Comparison of ENCODE assay signal across 8 cellular contexts in the genomic region with DNA sequence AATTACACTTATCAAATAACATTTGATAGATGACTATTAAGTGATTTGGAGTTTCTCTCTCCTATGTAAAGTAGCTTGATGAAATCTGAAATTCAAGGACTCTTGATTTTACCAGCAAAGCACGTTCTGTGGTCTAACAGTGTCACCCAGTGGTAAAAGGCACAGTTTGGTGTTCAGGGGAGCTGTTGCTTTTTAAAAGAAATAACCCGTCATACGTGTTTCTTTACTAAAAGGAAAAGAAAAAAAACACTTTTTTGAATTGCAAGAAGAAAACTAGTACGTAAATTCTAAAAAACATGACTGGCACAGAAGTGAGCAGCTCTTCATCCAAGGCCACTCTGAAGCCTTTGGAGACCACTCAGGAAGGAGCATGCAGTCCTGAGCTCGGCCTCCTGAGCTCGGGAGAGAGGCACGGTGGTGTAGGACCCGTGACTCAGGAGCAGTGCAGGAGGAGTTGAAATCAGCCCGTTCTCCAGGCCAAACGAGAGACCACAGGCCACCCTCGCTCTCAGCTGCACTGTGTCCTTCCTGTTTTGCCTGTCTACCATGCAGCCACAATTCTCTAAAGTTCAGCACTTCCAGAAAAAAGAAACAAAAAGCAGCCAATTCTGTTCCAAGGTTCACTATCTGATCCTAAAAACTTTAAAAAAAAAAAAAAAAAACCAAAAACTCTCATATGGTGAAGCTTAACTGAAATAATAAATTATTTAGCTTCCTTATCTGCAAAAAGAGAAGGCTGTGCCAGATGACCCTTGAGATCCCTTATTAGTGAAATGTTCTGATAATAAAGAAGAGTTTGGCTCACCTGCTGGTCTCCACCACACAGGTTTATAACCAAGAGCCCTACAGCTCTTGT.
A peak's percentile ranks its signal among the peaks of the same experiment; 100 is the strongest.
DNase-seq lines count a peak whose midpoint lies in the region; ATAC-seq, FAIRE-seq and TF ChIP-seq lines count a peak whose summit lies in the region.

No MANE protein-coding gene starts in this region.

- DNase-seq in GF-D8 (lab: John Stamatoyannopoulos, UW) (peak; percentile 72), KBM-7 (peak; percentile 73), K562 (ENCODE audit: extremely low read depth in 1 of 4, low spot score in 3 of 4) (no peak), mesendoderm (peak; percentile 21), frontal cortex (ENCODE audit: low spot score in 2 of 2) (no peak)

- CTCF ChIA-PET in K562 (lab: Yijun Ruan, JAX; ENCODE audit: low intra/inter-chr PET ratio): interaction anchor here (0.6 kb wide), 2 partner anchors 652 to 756 kb away, joined by 3 read pairs; no protein-coding TSS in a partner anchor

- H4K8ac ChIP-seq in mesendoderm (ENCODE audit: low read depth, low read length): no peak overlapping the region

- no peaks in the 10 kb centered on the region for H3K9me3 ChIP-seq in K562 (replicated peaks; ENCODE audit: control insufficient read depth, insufficient read depth, low read depth, low read length)

- WGBS in K562 (ENCODE audit: insufficient coverage, low coverage, missing lambda C conversion rate): 2% methylated on average over 11 of the region's 11 CpGs
- WGBS in mesendoderm (ENCODE audit: extremely low coverage, insufficient coverage, low lambda C conversion rate): no CpG with 5 or more reads among the region's 11 CpGs

- no peak overlapping the region for H2BK5ac ChIP-seq in mesendoderm (ENCODE audit: low read length)

- FAIRE-seq in K562 (lab: Jason Lieb, UNC) (no peak), frontal cortex (lab: Jason Lieb, UNC) (no peak)

- no TSS peak for BruUV-seq in K562 (replicated peaks; lab: Mats Ljungman, UMichigan)

- no peak overlapping the region for H3K23ac ChIP-seq in mesendoderm (ENCODE audit: low read length)

- no peak for TF ChIP-seq EP300 in K562 (IDR thresholded peaks at IDR 0.05; ENCODE audit: low read length)

- H3K4me2 ChIP-seq in K562 (ENCODE audit: insufficient read depth, low read length) (no peak overlapping the region), mesendoderm (ENCODE audit: low read length) (no peak overlapping the region)

- no peak overlapping the region for H3K56ac ChIP-seq in mesendoderm (ENCODE audit: low read length)

- TF ChIP-seq POLR2A in K562 (conservative IDR thresholded peaks at IDR 0.05): no peak

- intact Hi-C loops in K562 (cut with micrococcal nuclease): no loop called here

- H3K4me1 ChIP-seq in K562 (replicated peaks in 1 of 2; ENCODE audit: control insufficient read depth in 2 of 2, insufficient read depth in 2 of 2, low read length in 2 of 2) (peaks cover 0 to 4% of the 10 kb centered on the region in 2 experiments; a peak in 2 of 5 replicates), mesendoderm (ENCODE audit: control insufficient read depth, low read depth, low read length) (peaks cover 3% of the 10 kb centered on the region)

- in situ Hi-C loops in KBM-7 (cut with MboI; ENCODE audit: low pct_unique_long_range_greater_than_20kb, low sequenced_read_pairs): loop anchor here (25.0 kb wide), 1 partner anchor 294 kb away; a partner anchor contains a TSS
- in situ Hi-C loops in K562 (cut with MboI): no loop called here

- peaks cover 2% of the 10 kb centered on the region for H3K79me1 ChIP-seq in mesendoderm (ENCODE audit: low read length)

- H3K9ac ChIP-seq in K562 (ENCODE audit: insufficient read depth in 1 of 2, low read depth in 2 of 2, low read length in 2 of 2): no peak overlapping the region
- no peak overlapping the region for H3K9ac ChIP-seq in mesendoderm (ENCODE audit: low read length)

- no peak overlapping the region for H2AK5ac ChIP-seq in mesendoderm (ENCODE audit: low read length)

- no peak overlapping the region for H3K27ac ChIP-seq in K562 (ENCODE audit: extremely low read depth, low read depth, low read length)
- H3K27ac ChIP-seq in mesendoderm (ENCODE audit: low read depth, low read length): no peak overlapping the region

- peak; percentile 6 to 48 (median 27); a peak in 3 of 6 replicates for TF ChIP-seq CTCF in K562 (IDR thresholded peaks at IDR 0.05 in 2 of 3, conservative IDR thresholded peaks at IDR 0.05 in 1 of 3; ENCODE audit: insufficient read depth in 2 of 3, low read depth in 1 of 3, low read length in 3 of 3)

- H3K4me3 ChIP-seq in K562 (no peak overlapping the region), mesendoderm (ENCODE audit: low read length) (no peak overlapping the region)

- H2BK120ac ChIP-seq in mesendoderm (ENCODE audit: low read depth, low read length): no peak overlapping the region

- H3K18ac ChIP-seq in mesendoderm (ENCODE audit: low read length): no peak overlapping the region

- H3K79me2 ChIP-seq in K562 (ENCODE audit: control insufficient read depth, insufficient read depth, low read length) (no peaks in the 10 kb centered on the region), mesendoderm (ENCODE audit: control insufficient read depth, insufficient read depth, low read length) (no peaks in the 10 kb centered on the region)

- TF ChIP-seq RAD21 in K562 (CRISPR knock-in tag; conservative IDR thresholded peaks at IDR 0.05 in 1 of 2, IDR thresholded peaks at IDR 0.05 in 1 of 2): peak in 1 of 2 experiments; percentile 28; a peak in 2 of 4 replicates

- H3K27me3 ChIP-seq in K562 (ENCODE audit: control insufficient read depth in 2 of 2, insufficient read depth in 2 of 2, low read length in 2 of 2) (peaks cover 10 to 36% of the 10 kb centered on the region in 2 experiments; a peak in 3 of 5 replicates), mesendoderm (ENCODE audit: insufficient read depth, low read length, poor library complexity) (no peaks in the 10 kb centered on the region)

- H3K4ac ChIP-seq in mesendoderm (ENCODE audit: low read depth, low read length): no peak overlapping the region

- H4K20me1 ChIP-seq in K562 (replicated peaks; ENCODE audit: control insufficient read depth, insufficient read depth, low read length): no peaks in the 10 kb centered on the region; the same call in 1 of the 2 replicates

- POLR2A ChIA-PET in K562 (lab: Yijun Ruan, JAX): interaction anchor here (0.5 kb wide), 1 partner anchor 295 kb away, joined by 3 read pairs; no protein-coding TSS in a partner anchor

- peak; percentile 34; the same call in 1 of the 3 replicates for ATAC-seq in K562
- no peak for ATAC-seq in GM21717 (IDR thresholded peaks at IDR 0.05; ENCODE audit: unreplicated experiment)
- no peak for ATAC-seq in HG03025 (IDR thresholded peaks at IDR 0.05; ENCODE audit: low FRiP score, unreplicated experiment)
- no peak for ATAC-seq in GM21825 (IDR thresholded peaks at IDR 0.05; ENCODE audit: unreplicated experiment)

- H3K9me1 ChIP-seq in K562 (ENCODE audit: control insufficient read depth, insufficient read depth, low read length): no peaks in the 10 kb centered on the region

- H2AFZ ChIP-seq in K562 (ENCODE audit: low read depth, low read length): no peak overlapping the region

- no peak overlapping the region for H2BK15ac ChIP-seq in mesendoderm (replicated peaks; ENCODE audit: low read depth)

- H3K36me3 ChIP-seq in K562 (ENCODE audit: control insufficient read depth, insufficient read depth, low read length) (no peaks in the 10 kb centered on the region), mesendoderm (ENCODE audit: control insufficient read depth, insufficient read depth, low read length) (no peaks in the 10 kb centered on the region)

- H4K5ac ChIP-seq in mesendoderm (ENCODE audit: low read length): no peak overlapping the region

TF ChIP-seq in K562, 482 proteins besides CTCF, POLR2A, EP300 and RAD21:
- no peak for TF ChIP-seq DACH1 (IDR thresholded peaks at IDR 0.05; ENCODE audit: partially characterized antibody)
- TF ChIP-seq PTRF (tag; IDR thresholded peaks at IDR 0.05): no peak

Comparison
In these comparisons a context has a peak if more than half of its experiments do, and no peak if none do; other contexts are left out.
1. DNase-seq: peak in GF-D8 (single experiment), KBM-7 (single experiment) and mesendoderm (single experiment); none in K562 (0 of 4) and frontal cortex (0 of 2).